11 cellular contexts compared by ENCODE assay signal in the genomic region with DNA sequence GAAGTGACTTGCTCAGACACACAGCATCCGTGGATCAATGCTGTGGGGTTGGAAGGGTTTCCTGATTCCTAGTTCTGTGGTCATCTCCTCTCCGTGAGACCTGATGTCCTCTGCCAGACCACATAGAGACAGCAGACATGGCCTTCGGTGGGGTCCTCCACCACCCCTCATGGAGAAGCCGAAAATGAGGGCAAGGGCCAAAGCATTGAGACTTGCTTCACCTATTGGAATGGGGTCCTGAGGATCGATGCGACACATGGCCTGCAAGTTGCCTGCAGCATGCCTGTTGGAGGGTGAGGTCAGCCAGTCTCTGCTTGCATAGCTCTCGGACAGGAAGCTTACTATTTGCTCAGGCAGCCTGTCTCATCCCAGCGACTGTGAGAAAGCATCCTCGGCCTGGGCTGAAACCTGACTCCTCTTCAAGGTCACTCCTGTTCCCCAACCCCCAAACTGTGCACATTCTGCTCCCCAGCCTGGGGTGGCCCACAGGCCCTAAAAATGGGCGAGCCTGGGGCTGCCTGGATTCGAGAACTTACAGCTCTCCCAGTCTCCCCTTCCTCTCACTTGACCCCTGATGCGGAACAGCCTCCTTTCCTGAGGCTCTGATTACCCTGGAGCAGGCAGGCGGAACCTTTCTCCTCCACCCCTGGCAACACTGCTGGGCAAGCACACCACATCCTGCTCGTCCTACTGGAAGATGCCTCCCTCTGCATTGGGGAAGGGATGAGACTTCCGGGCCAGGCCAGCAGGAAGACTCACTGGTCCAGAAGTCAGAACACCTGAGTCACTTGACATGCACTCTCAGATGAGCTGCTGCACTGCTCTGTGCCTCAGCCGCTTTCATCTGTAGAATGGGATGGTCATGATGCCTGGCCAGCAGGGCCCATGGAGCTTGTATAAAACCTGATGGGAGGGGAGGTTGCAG.
DNase-seq lines count a peak whose midpoint lies in the region; ATAC-seq and TF ChIP-seq lines count a peak whose summit lies in the region.
"Had no signal": no experiment of that assay in that cellular context is flagged by ENCODE, and none has a peak within 500 bp of the region (broad histone marks: within the 10 kb centered on the region; RNA-seq: fewer than 3 reads in every experiment).

No MANE protein-coding gene starts in this region.

- peak; percentile 77 for DNase-seq in DMS153 treated with DMSO at 0.1 percent for 48 hours (lab: John Stamatoyannopoulos, UW; ENCODE audit: unreplicated experiment)
- peak; percentile 74 for DNase-seq in NCI-H146 (lab: John Stamatoyannopoulos, UW)
- no peak for DNase-seq in activated T-helper 2 cell treated with anti-CD3 and anti-CD28 coated beads, Interferon-gamma antibody, Interleukin-2, Interleukin-4, amounts not matched to agents 10 μg/mL and 5 μg/mL and 100 μg/mL, durations not matched to agents 14 hours and 24 hours and 36 hours (ENCODE audit: low spot score)
- peak; percentile 58 for DNase-seq in mesenchymal stem cell
- no peak for DNase-seq in HAP-1 (ENCODE audit: low spot score in 2 of 2)
- DNase-seq in heart right ventricle = no peak
- DNase-seq in naive thymus-derived CD4-positive, alpha-beta T cell = no peak
- DNase-seq: activated CD4-positive, alpha-beta T cell treated with anti-CD3 and anti-CD28 coated beads, Interleukin-2, amount 10 ng/mL, durations not matched to agents 7 days and 5 days; effector CD8-positive, alpha-beta T cell; naive B cell had no signal

- H2BK120ac ChIP-seq in mesenchymal stem cell (ENCODE audit: low read depth, low read length) = no peak overlapping the region

- H3K27me3 ChIP-seq in mesenchymal stem cell (ENCODE audit: control insufficient read depth in 1 of 2, insufficient read depth in 1 of 2, low read length in 2 of 2) (no peaks in the 10 kb centered on the region), HAP-1 (ENCODE audit: low read depth) (peaks cover 5% of the 10 kb centered on the region), heart right ventricle (no peaks in the 10 kb centered on the region)
- H3K27me3 ChIP-seq in naive thymus-derived CD4-positive, alpha-beta T cell (ENCODE audit: control insufficient read depth in 2 of 2, insufficient read depth in 2 of 2, low read length in 2 of 2) = no peaks in the 10 kb centered on the region

- peak overlapping the region; percentile 14 for H3K27ac Mint-ChIP-seq in activated T-helper 2 cell treated with anti-CD3 and anti-CD28 coated beads, Interferon-gamma antibody, Interleukin-2, Interleukin-4, amounts not matched to agents 10 μg/mL and 5 μg/mL and 100 μg/mL, durations not matched to agents 14 hours and 24 hours and 36 hours
- peak overlapping the region in 2 of 9 donors; percentile 55 to 60 for H3K27ac Mint-ChIP-seq in naive thymus-derived CD4-positive, alpha-beta T cell
- H3K27ac Mint-ChIP-seq: activated CD4-positive, alpha-beta T cell treated with anti-CD3 and anti-CD28 coated beads, Interleukin-2, amount 10 ng/mL, durations not matched to agents 7 days and 5 days; naive B cell had no signal

- H2AFZ ChIP-seq in mesenchymal stem cell (ENCODE audit: low read depth, low read length) = peak overlapping the region; percentile 49

- H3K4me3 ChIP-seq in mesenchymal stem cell (ENCODE audit: insufficient read depth in 1 of 2, low read depth in 1 of 2, low read length in 2 of 2) (no peak overlapping the region), HAP-1 (no peak overlapping the region), heart right ventricle (no peak overlapping the region)
- no peak overlapping the region for H3K4me3 ChIP-seq in naive thymus-derived CD4-positive, alpha-beta T cell (ENCODE audit: low read length)

- peak overlapping the region; percentile 3 to 40 for H2BK12ac ChIP-seq in mesenchymal stem cell (ENCODE audit: low read length in 2 of 2)

- H3K36me3 Mint-ChIP-seq in activated T-helper 2 cell treated with anti-CD3 and anti-CD28 coated beads, Interferon-gamma antibody, Interleukin-2, Interleukin-4, amounts not matched to agents 10 μg/mL and 5 μg/mL and 100 μg/mL, durations not matched to agents 14 hours and 24 hours and 36 hours (ENCODE audit: low read depth) = no peaks in the 10 kb centered on the region
- H3K36me3 Mint-ChIP-seq in naive thymus-derived CD4-positive, alpha-beta T cell = no peaks in the 10 kb centered on the region
- H3K36me3 Mint-ChIP-seq: naive B cell had no signal

- no peak overlapping the region for H2BK5ac ChIP-seq in mesenchymal stem cell (ENCODE audit: low read depth, low read length, poor library complexity, severe bottlenecking)

- no peaks in the 10 kb centered on the region for H3K27me3 Mint-ChIP-seq in activated T-helper 2 cell treated with anti-CD3 and anti-CD28 coated beads, Interferon-gamma antibody, Interleukin-2, Interleukin-4, amounts not matched to agents 10 μg/mL and 5 μg/mL and 100 μg/mL, durations not matched to agents 14 hours and 24 hours and 36 hours (ENCODE audit: low read depth)
- H3K27me3 Mint-ChIP-seq in naive thymus-derived CD4-positive, alpha-beta T cell = peaks cover 0 to 5% (median 0%) of the 10 kb centered on the region in 5 donors
- H3K27me3 Mint-ChIP-seq: activated CD4-positive, alpha-beta T cell treated with anti-CD3 and anti-CD28 coated beads, Interleukin-2, amount 10 ng/mL, durations not matched to agents 7 days and 5 days had no signal

- POLR2A ChIA-PET in naive thymus-derived CD4-positive, alpha-beta T cell (lab: Charles Lee) = no interaction called here

- H3K18ac ChIP-seq in mesenchymal stem cell (ENCODE audit: low read depth in 1 of 2, low read length in 2 of 2) = peak overlapping the region; percentile 16 to 44

- CTCF ChIA-PET in naive thymus-derived CD4-positive, alpha-beta T cell (lab: Charles Lee) = interaction anchor here (0.6 kb wide), 1 partner anchor 470 kb away, joined by 3 read pairs; no protein-coding TSS in a partner anchor

- WGBS in mesenchymal stem cell = 68% methylated on average over 16 of the region's 16 CpGs
- 81 to 83% methylated on average over 16 of the region's 16 CpGs for WGBS in heart right ventricle, 2 donors

- TF ChIP-seq CTCF in heart right ventricle (IDR thresholded peaks at IDR 0.05) = no peak

- peaks cover 11% of the 10 kb centered on the region for H3K4me1 Mint-ChIP-seq in activated T-helper 2 cell treated with anti-CD3 and anti-CD28 coated beads, Interferon-gamma antibody, Interleukin-2, Interleukin-4, amounts not matched to agents 10 μg/mL and 5 μg/mL and 100 μg/mL, durations not matched to agents 14 hours and 24 hours and 36 hours (ENCODE audit: low read depth)
- peaks cover 0 to 7% (median 0%) of the 10 kb centered on the region in 7 donors for H3K4me1 Mint-ChIP-seq in naive thymus-derived CD4-positive, alpha-beta T cell

- peak overlapping the region in 1 of 2 experiments; percentile 58 for H3K14ac ChIP-seq in mesenchymal stem cell (ENCODE audit: low read length in 2 of 2)

- H3K9me3 ChIP-seq in mesenchymal stem cell (ENCODE audit: control insufficient read depth, low read length) (no peaks in the 10 kb centered on the region), HAP-1 (no peaks in the 10 kb centered on the region), heart right ventricle (no peaks in the 10 kb centered on the region)
- no peaks in the 10 kb centered on the region for H3K9me3 ChIP-seq in naive thymus-derived CD4-positive, alpha-beta T cell (ENCODE audit: control insufficient read depth in 2 of 3, low read length in 3 of 3)

- no peak overlapping the region for H3K4me3 Mint-ChIP-seq in activated T-helper 2 cell treated with anti-CD3 and anti-CD28 coated beads, Interferon-gamma antibody, Interleukin-2, Interleukin-4, amounts not matched to agents 10 μg/mL and 5 μg/mL and 100 μg/mL, durations not matched to agents 14 hours and 24 hours and 36 hours (ENCODE audit: low read depth)
- H3K4me3 Mint-ChIP-seq in naive thymus-derived CD4-positive, alpha-beta T cell = no peak overlapping the region
- H3K4me3 Mint-ChIP-seq: activated CD4-positive, alpha-beta T cell treated with anti-CD3 and anti-CD28 coated beads, Interleukin-2, amount 10 ng/mL, durations not matched to agents 7 days and 5 days; naive B cell had no signal

- ATAC-seq in GM19324 (IDR thresholded peaks at IDR 0.05; ENCODE audit: low FRiP score, unreplicated experiment) (no peak), heart right ventricle (no peak)
- no peak for ATAC-seq in naive thymus-derived CD4-positive, alpha-beta T cell

- peak overlapping the region; percentile 59 for H2AK5ac ChIP-seq in mesenchymal stem cell (ENCODE audit: low read length, severe bottlenecking)

- H3K4ac ChIP-seq in mesenchymal stem cell (ENCODE audit: low read depth in 1 of 2, low read length in 2 of 2) = peak overlapping the region in 1 of 2 experiments; percentile 5

- H3K9ac ChIP-seq in mesenchymal stem cell (ENCODE audit: low read length) = no peak overlapping the region

- H3K27ac ChIP-seq in mesenchymal stem cell (ENCODE audit: low read length, poor library complexity, severe bottlenecking) = peak overlapping the region; percentile 81
- H3K27ac ChIP-seq in heart right ventricle = peak overlapping the region in 1 of 10 donors; percentile 36
- H3K27ac ChIP-seq in naive thymus-derived CD4-positive, alpha-beta T cell (ENCODE audit: low read depth, low read length) = no peak overlapping the region

- peak overlapping the region; percentile 9 for H4K8ac ChIP-seq in mesenchymal stem cell (ENCODE audit: low read length)

- in situ Hi-C loops in HAP-1 (cut with MboI; ENCODE audit: low sequenced_read_pairs) = no loop called here

- H2BK15ac ChIP-seq in mesenchymal stem cell (ENCODE audit: low read depth, poor library complexity, severe bottlenecking) = peak overlapping the region; percentile 32

- H3K4me1 ChIP-seq in mesenchymal stem cell (ENCODE audit: control insufficient read depth, insufficient read depth, low read depth, low read length) (peaks cover 17% of the 10 kb centered on the region), HAP-1 (no peaks in the 10 kb centered on the region), heart right ventricle (peaks cover 20 to 63% (median 37%) of the 10 kb centered on the region in 9 donors)
- no peaks in the 10 kb centered on the region for H3K4me1 ChIP-seq in naive thymus-derived CD4-positive, alpha-beta T cell (ENCODE audit: control insufficient read depth in 2 of 2, insufficient read depth in 2 of 2, low read length in 2 of 2)

- H3K23ac ChIP-seq in mesenchymal stem cell (ENCODE audit: low read length in 2 of 2) = no peak overlapping the region

- intact Hi-C loops in activated T-helper 2 cell treated with anti-CD3 and anti-CD28 coated beads, Interferon-gamma antibody, Interleukin-2, Interleukin-4, amounts not matched to agents 10 μg/mL and 5 μg/mL and 100 μg/mL, durations not matched to agents 14 hours and 24 hours and 36 hours (cut with micrococcal nuclease) = no loop called here
- intact Hi-C loops in heart right ventricle (cut with DNase I) = no loop called here
- intact Hi-C loops in naive thymus-derived CD4-positive, alpha-beta T cell (cut with micrococcal nuclease) = no loop called here

- H3K79me1 ChIP-seq in mesenchymal stem cell (replicated peaks; ENCODE audit: low read length, poor library complexity, severe bottlenecking) = no peaks in the 10 kb centered on the region

- H3K4me2 ChIP-seq in mesenchymal stem cell (ENCODE audit: low read length, poor library complexity, severe bottlenecking) = peak overlapping the region; percentile 4

- H3K9me3 Mint-ChIP-seq in activated T-helper 2 cell treated with anti-CD3 and anti-CD28 coated beads, Interferon-gamma antibody, Interleukin-2, Interleukin-4, amounts not matched to agents 10 μg/mL and 5 μg/mL and 100 μg/mL, durations not matched to agents 14 hours and 24 hours and 36 hours = no peaks in the 10 kb centered on the region
- peaks cover 0 to 2% (median 0%) of the 10 kb centered on the region in 11 donors for H3K9me3 Mint-ChIP-seq in naive thymus-derived CD4-positive, alpha-beta T cell
- H3K9me3 Mint-ChIP-seq: activated CD4-positive, alpha-beta T cell treated with anti-CD3 and anti-CD28 coated beads, Interleukin-2, amount 10 ng/mL, durations not matched to agents 7 days and 5 days; naive B cell had no signal

- no peak overlapping the region for H4K91ac ChIP-seq in mesenchymal stem cell (ENCODE audit: low read length)

- peaks cover 0 to 3% of the 10 kb centered on the region in 2 experiments for H3K36me3 ChIP-seq in mesenchymal stem cell (ENCODE audit: control insufficient read depth in 1 of 2, insufficient read depth in 2 of 2, low read depth in 1 of 2, low read length in 2 of 2)
- H3K36me3 ChIP-seq in HAP-1 (replicated peaks) = no peaks in the 10 kb centered on the region
- H3K36me3 ChIP-seq in heart right ventricle = no peaks in the 10 kb centered on the region
- no peaks in the 10 kb centered on the region for H3K36me3 ChIP-seq in naive thymus-derived CD4-positive, alpha-beta T cell (ENCODE audit: control insufficient read depth in 2 of 3, insufficient read depth in 3 of 3, low read length in 3 of 3)

Comparison
In these comparisons a context has a peak if more than half of its experiments do, and no peak if none do; other contexts are left out.
1. DNase-seq: peak in DMS153 treated with DMSO at 0.1 percent for 48 hours (single experiment), NCI-H146 (single experiment) and mesenchymal stem cell (single experiment); none in activated T-helper 2 cell treated with anti-CD3 and anti-CD28 coated beads, Interferon-gamma antibody, Interleukin-2, Interleukin-4, amounts not matched to agents 10 μg/mL and 5 μg/mL and 100 μg/mL, durations not matched to agents 14 hours and 24 hours and 36 hours (single experiment), HAP-1 (0 of 2), heart right ventricle (0 of 2) and naive thymus-derived CD4-positive, alpha-beta T cell (0 of 9).